24 cellular contexts compared by ENCODE assay signal in the genomic region with DNA sequence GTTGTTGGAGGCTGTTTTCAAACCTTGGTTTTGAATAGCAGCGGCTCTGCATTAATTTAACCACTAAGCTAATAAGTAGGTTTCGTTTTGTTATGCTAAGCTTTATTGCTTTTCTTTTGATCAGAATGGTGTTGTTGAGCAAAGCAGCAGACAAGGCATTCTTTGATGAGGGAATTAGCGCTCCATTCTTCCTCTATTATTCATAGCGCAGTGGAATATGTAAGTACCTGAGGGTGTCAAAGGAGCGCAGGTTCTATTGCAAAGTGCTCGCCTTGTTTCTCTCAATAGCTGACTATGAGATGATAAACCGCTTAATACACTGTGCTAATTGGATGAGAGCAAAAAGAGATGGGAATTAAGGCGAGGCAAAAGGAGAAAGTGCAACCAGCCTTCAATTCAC. TPM values are rescaled to one million over a fixed set of nuclear protein-coding genes. Genes with fewer than 3 reads are reported as not detected.
"Had no signal": no experiment of that assay in that cellular context is flagged by ENCODE, and none has a peak within 500 bp of the region (broad histone marks: within the 10 kb centered on the region; RNA-seq: fewer than 3 reads in every experiment).

No MANE protein-coding gene starts in this region.

- H3K9me3 ChIP-seq: gastrocnemius medialis, left ventricle myocardium inferior, neutrophil, ovary, psoas muscle, thoracic aorta had no signal

- H3K4me1 ChIP-seq: gastrocnemius medialis, psoas muscle had no signal

- H3K4me3 ChIP-seq: cardiac muscle cell, gastrocnemius medialis, left ventricle myocardium inferior, ovary, psoas muscle, thoracic aorta had no signal

- ATAC-seq: activated CD4-positive, CD25-positive, alpha-beta regulatory T cell treated with anti-CD3 and anti-CD28 coated beads, Interleukin-2, amount 50 U/mL, for 24 hours; activated T-cell treated with anti-CD3 and anti-CD28 coated beads, Interleukin-2, amount 50 U/mL, for 72 hours; esophagus mucosa; gastrocnemius medialis; naive thymus-derived CD8-positive, alpha-beta T cell; psoas muscle; right cardiac atrium had no signal

- H3K27me3 ChIP-seq: ovary had no signal

- H3K36me3 ChIP-seq: cardiac muscle cell, gastrocnemius medialis, left ventricle myocardium inferior, neutrophil, ovary, thoracic aorta had no signal

- DNase-seq: activated CD4-positive, alpha-beta memory T cell treated with anti-CD3 and anti-CD28 coated beads, Interleukin-2, amount 10 ng/mL, durations not matched to agents 7 days and 5 days; activated CD4-positive, alpha-beta T cell treated with anti-CD3 and anti-CD28 coated beads, Interleukin-2, amount 10 ng/mL, durations not matched to agents 24 days and 14 days; activated effector memory CD4-positive, alpha-beta T cell treated with Interleukin-2 at 50 U/mL for 16 hours; activated naive CD4-positive, alpha-beta T cell treated with anti-CD3 and anti-CD28 coated beads for 36 hours; activated naive CD8-positive, alpha-beta T cell treated with anti-CD3 and anti-CD28 coated beads, Interleukin-2, amount 10 ng/mL, durations not matched to agents 7 days and 5 days; activated T-cell treated with anti-CD3 and anti-CD28 coated beads, Interleukin-2, amount 50 U/mL, for 72 hours; amniotic stem cell; gastrocnemius medialis; hippocampal formation; left ventricle myocardium inferior; naive thymus-derived CD8-positive, alpha-beta T cell; ovary; psoas muscle; right cardiac atrium; stimulated activated CD4-positive, alpha-beta T cell treated with anti-CD3 and anti-CD28 coated beads, Interleukin-4, amount 100 ng/mL, for 24 hours; stimulated activated naive CD4-positive, alpha-beta T cell treated with Interleukin-2 at 50 U/mL for 16 hours had no signal

- H3K27ac ChIP-seq: cardiac muscle cell, gastrocnemius medialis, left ventricle myocardium inferior, neutrophil, psoas muscle, thoracic aorta had no signal

RNA-seq across cellular contexts. Expression of a gene that starts 16.3 kb away (rescaled TPM):
- total RNA-seq: activated CD4-positive, alpha-beta memory T cell treated with anti-CD3 and anti-CD28 coated beads, Interleukin-2, amount 10 ng/mL, durations not matched to agents 7 days and 5 days; activated CD4-positive, alpha-beta T cell treated with anti-CD3 and anti-CD28 coated beads, Interleukin-2, amount 10 ng/mL, durations not matched to agents 24 days and 14 days; activated naive CD4-positive, alpha-beta T cell treated with anti-CD3 and anti-CD28 coated beads for 36 hours; activated naive CD8-positive, alpha-beta T cell treated with anti-CD3 and anti-CD28 coated beads, Interleukin-2, amount 10 ng/mL, durations not matched to agents 7 days and 5 days; activated T-cell treated with anti-CD3 and anti-CD28 coated beads, Interleukin-2, amount 50 U/mL, for 72 hours; cardiac muscle cell; cerebellum; esophagus mucosa; left ventricle myocardium inferior; lung microvascular endothelial cell; naive thymus-derived CD8-positive, alpha-beta T cell; right cardiac atrium; T-helper 2 cell treated with Interferon-gamma antibody and Interleukin-4, amounts not matched to agents 100 ng/mL and 5 ng/mL, for 36 hours; thoracic aorta had no signal
- polyA plus RNA-seq: cardiac muscle cell; naive thymus-derived CD8-positive, alpha-beta T cell; right cardiac atrium had no signal
